1 cellular context compared by ENCODE assay signal in the genomic region with DNA sequence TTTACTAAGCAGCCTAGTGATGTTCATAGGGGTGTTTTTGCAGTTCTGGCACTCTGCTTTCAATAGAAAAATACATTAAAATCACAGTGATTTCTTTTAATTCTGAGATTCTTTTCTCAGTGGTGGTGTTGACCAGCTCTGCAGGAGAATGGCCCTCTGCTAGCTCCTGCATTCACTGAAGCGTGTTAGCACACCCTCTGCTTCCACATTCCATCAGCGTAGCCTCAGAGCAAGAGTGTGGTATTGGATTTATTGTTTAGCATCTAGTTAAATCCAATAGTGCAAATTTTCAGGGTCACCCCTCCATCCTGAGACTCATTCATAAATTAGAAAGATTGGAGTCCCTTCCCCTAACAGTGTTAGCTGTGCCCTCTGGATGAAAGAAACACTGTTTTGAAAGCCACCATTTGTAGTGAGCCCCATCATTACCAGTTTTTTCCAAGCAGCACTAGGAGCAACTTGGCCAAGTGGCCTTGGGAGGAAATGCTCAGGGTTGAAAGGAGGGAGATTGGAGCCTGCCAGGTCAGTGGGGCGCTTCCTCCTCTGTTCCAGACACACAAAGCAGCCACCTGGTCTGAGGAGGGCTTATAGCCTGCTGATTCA.
A peak's percentile ranks its signal among the peaks of the same experiment; 100 is the strongest.
TF ChIP-seq lines count a peak whose summit lies in the region.

No MANE protein-coding gene starts in this region.

TF ChIP-seq in H1, 55 proteins besides CTCF, POLR2A, EP300 and RAD21:
- TF ChIP-seq EGR1 (IDR thresholded peaks at IDR 0.05; ENCODE audit: borderline replicate concordance, low read depth, low read length) (no peak), PHF8 (conservative IDR thresholded peaks at IDR 0.05; ENCODE audit: low read depth, low read length) (no peak), SUZ12 (IDR thresholded peaks at IDR 0.05; ENCODE audit: low read length) (no peak), YY1 (IDR thresholded peaks at IDR 0.05; ENCODE audit: low read depth, low read length) (no peak), POLR2AphosphoS5 (IDR thresholded peaks at IDR 0.05; ENCODE audit: low read depth, low read length) (peak; percentile 12; the same call in 1 of the 2 replicates), GTF2F1 (IDR thresholded peaks at IDR 0.05; ENCODE audit: borderline replicate concordance, low read depth, low read length) (no peak), FOSL1 (IDR thresholded peaks at IDR 0.05; ENCODE audit: insufficient read depth, low read depth, low read length) (no peak), NANOG (IDR thresholded peaks at IDR 0.05; ENCODE audit: insufficient read depth, low read depth, low read length, poor library complexity, severe bottlenecking) (no peak), ASH2L (IDR thresholded peaks at IDR 0.05; ENCODE audit: low read length) (no peak), JUN (IDR thresholded peaks at IDR 0.05; ENCODE audit: low read depth, low read length) (no peak), TAF1 (IDR thresholded peaks at IDR 0.05; ENCODE audit: low read depth, low read length) (0 out of 2 replicates have a peak, but pooled peaks have one; percentile 42)
- TF ChIP-seq, protein P1, sequence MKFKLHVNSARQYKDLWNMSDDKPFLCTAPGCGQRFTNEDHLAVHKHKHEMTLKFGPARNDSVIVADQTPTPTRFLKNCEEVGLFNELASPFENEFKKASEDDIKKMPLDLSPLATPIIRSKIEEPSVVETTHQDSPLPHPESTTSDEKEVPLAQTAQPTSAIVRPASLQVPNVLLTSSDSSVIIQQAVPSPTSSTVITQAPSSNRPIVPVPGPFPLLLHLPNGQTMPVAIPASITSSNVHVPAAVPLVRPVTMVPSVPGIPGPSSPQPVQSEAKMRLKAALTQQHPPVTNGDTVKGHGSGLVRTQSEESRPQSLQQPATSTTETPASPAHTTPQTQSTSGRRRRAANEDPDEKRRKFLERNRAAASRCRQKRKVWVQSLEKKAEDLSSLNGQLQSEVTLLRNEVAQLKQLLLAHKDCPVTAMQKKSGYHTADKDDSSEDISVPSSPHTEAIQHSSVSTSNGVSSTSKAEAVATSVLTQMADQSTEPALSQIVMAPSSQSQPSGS (IDR thresholded peaks at IDR 0.05; ENCODE audit: low read length), result no peak
